In genomic region chr4:7747062-7747385, GRCh38 we compare ENCODE assay signal across 1 cellular context.
TF ChIP-seq lines count a peak whose summit lies in the region.

No MANE protein-coding gene starts in this region.

TF ChIP-seq in WTC11, 78 proteins besides CTCF, POLR2A, EP300 and RAD21 (continued from another document):
- TF ChIP-seq ATF6 (CRISPR knock-in tag; IDR thresholded peaks at IDR 0.05) (no peak), TCF7 (CRISPR knock-in tag; IDR thresholded peaks at IDR 0.05; ENCODE audit: low read depth) (no peak), RORB (CRISPR knock-in tag; IDR thresholded peaks at IDR 0.05) (no peak), NR3C1 (CRISPR knock-in tag; conservative IDR thresholded peaks at IDR 0.05; ENCODE audit: low read depth) (no peak), ZBTB21 (CRISPR knock-in tag; IDR thresholded peaks at IDR 0.05; ENCODE audit: borderline replicate concordance) (no peak), ZBTB43 (CRISPR knock-in tag; IDR thresholded peaks at IDR 0.05) (no peak)
